In the genomic region with DNA sequence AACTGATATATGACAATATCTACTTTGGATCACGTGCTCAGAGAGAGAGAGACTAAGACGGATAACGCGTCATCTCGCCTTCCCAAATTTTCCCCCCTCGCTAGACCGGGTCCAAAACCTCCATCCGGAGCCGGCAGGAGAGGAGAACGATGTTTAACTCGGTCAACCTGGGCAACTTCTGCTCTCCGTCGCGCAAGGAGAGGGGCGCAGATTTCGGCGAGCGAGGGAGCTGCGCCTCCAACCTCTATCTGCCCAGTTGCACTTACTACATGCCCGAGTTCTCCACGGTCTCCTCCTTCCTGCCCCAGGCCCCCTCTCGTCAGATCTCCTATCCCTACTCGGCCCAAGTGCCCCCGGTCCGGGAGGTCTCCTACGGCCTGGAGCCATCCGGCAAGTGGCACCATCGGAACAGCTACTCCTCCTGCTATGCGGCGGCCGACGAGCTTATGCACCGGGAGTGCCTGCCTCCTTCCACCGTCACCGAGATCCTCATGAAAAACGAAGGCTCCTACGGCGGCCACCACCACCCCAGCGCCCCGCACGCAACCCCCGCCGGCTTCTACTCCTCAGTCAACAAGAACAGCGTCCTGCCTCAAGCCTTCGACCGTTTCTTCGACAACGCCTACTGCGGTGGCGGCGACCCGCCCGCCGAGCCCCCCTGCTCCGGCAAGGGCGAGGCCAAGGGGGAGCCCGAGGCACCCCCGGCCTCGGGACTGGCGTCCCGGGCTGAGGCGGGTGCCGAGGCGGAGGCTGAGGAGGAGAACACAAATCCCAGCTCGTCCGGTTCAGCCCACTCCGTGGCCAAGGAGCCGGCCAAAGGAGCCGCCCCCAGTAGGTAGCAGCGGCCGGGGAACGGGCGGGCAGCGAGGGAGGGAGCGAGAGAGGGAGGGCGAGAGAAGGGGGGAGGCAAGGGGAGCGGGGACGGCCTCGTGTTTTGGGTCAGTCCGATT, we compare ENCODE assay signal across 10 cellular contexts. TPM values are rescaled to one million over a fixed set of nuclear protein-coding genes. Genes with fewer than 3 reads are reported as not detected.
DNase-seq lines count a peak whose midpoint lies in the region; ATAC-seq and TF ChIP-seq lines count a peak whose summit lies in the region.
"Had no signal": no experiment of that assay in that cellular context is flagged by ENCODE, and none has a peak within 500 bp of the region (broad histone marks: within the 10 kb centered on the region; RNA-seq: fewer than 3 reads in every experiment).

A gene (plus strand): TSS at position 34 of the 950 bp plus-strand sequence. CDS start 116 bp downstream, at position 150.

- no peaks in the 10 kb centered on the region for H3K9me3 Mint-ChIP-seq in activated T-cell treated with anti-CD3 and anti-CD28 coated beads, Interleukin-2, amount 50 U/mL, for 72 hours
- H3K9me3 Mint-ChIP-seq in immature natural killer cell: peaks cover 0 to 13% (median 0%) of the 10 kb centered on the region in 6 donors

- no peaks in the 10 kb centered on the region for H3K36me3 ChIP-seq in thoracic aorta

- H3K4me3 Mint-ChIP-seq in activated T-cell treated with anti-CD3 and anti-CD28 coated beads, Interleukin-2, amount 50 U/mL, for 72 hours: peak within 1 kb of the TSS; percentile 72 to 76
- H3K4me3 Mint-ChIP-seq in T-helper 17 cell: peak within 1 kb of the TSS; percentile 82
- H3K4me3 Mint-ChIP-seq in immature natural killer cell: peak within 1 kb of the TSS; percentile 73 to 85 (median 80)

- peak within 1 kb of the TSS; percentile 63 for H3K4me3 ChIP-seq in thoracic aorta

- no peak for DNase-seq in activated T-cell treated with anti-CD3 and anti-CD28 coated beads, Interleukin-2, amount 50 U/mL, for 72 hours
- DNase-seq in activated T-cell treated with anti-CD3 and anti-CD28 coated beads, Interleukin-2, amount 50 U/mL, for 48 hours: no peak
- DNase-seq in T-helper 17 cell (no peak), immature natural killer cell (no peak), thoracic aorta (ENCODE audit: low spot score) (no peak), MV-4-11 (lab: John Stamatoyannopoulos, UW) (no peak), medulla oblongata (ENCODE audit: extremely low spot score) (no peak)
- DNase-seq: COR-L47 had no signal

- H3K27me3 ChIP-seq in thoracic aorta (replicated peaks; ENCODE audit: insufficient read depth): peaks cover 58% of the 10 kb centered on the region

- H3K36me3 Mint-ChIP-seq in activated T-cell treated with anti-CD3 and anti-CD28 coated beads, Interleukin-2, amount 50 U/mL, for 72 hours (ENCODE audit: insufficient read depth in 2 of 2): peaks cover 3% of the 10 kb centered on the region in 2 donors
- H3K36me3 Mint-ChIP-seq in T-helper 17 cell (ENCODE audit: low read depth) (no peaks in the 10 kb centered on the region), immature natural killer cell (no peaks in the 10 kb centered on the region)

- no peak within 1 kb of the TSS for H3K27ac ChIP-seq in thoracic aorta

- peaks cover 16 to 24% of the 10 kb centered on the region in 2 donors for H3K4me1 ChIP-seq in thoracic aorta (ENCODE audit: control insufficient read depth in 1 of 2, low read depth in 2 of 2)

- H3K4me1 Mint-ChIP-seq in activated T-cell treated with anti-CD3 and anti-CD28 coated beads, Interleukin-2, amount 50 U/mL, for 72 hours (ENCODE audit: low read depth): peaks cover 17% of the 10 kb centered on the region
- peaks cover 5% of the 10 kb centered on the region for H3K4me1 Mint-ChIP-seq in T-helper 17 cell
- H3K4me1 Mint-ChIP-seq in immature natural killer cell: peaks cover 24 to 43% of the 10 kb centered on the region in 2 donors

- no peaks in the 10 kb centered on the region for H3K9me3 ChIP-seq in T-helper 17 cell (ENCODE audit: control insufficient read depth, low read length, poor library complexity, severe bottlenecking)
- H3K9me3 ChIP-seq in thoracic aorta: no peaks in the 10 kb centered on the region

- TF ChIP-seq CTCF in thoracic aorta (IDR thresholded peaks at IDR 0.05): no peak

- no peak for ATAC-seq in activated T-cell treated with anti-CD3 and anti-CD28 coated beads, Interleukin-2, amount 50 U/mL, for 72 hours (replicated peaks in 1 of 2)
- ATAC-seq in T-helper 17 cell (no peak), thoracic aorta (ENCODE audit: insufficient number of reproducible peaks, low FRiP score, low read depth) (no peak), GM18907 (IDR thresholded peaks at IDR 0.05; ENCODE audit: unreplicated experiment) (no peak)

- H3K27ac Mint-ChIP-seq in activated T-cell treated with anti-CD3 and anti-CD28 coated beads, Interleukin-2, amount 50 U/mL, for 72 hours: peak within 1 kb of the TSS; percentile 75
- peak within 1 kb of the TSS; percentile 82 for H3K27ac Mint-ChIP-seq in T-helper 17 cell
- peak within 1 kb of the TSS in 2 of 6 donors; percentile 37 to 67 for H3K27ac Mint-ChIP-seq in immature natural killer cell

- peaks cover 85% of the 10 kb centered on the region for H3K27me3 Mint-ChIP-seq in activated T-cell treated with anti-CD3 and anti-CD28 coated beads, Interleukin-2, amount 50 U/mL, for 72 hours (ENCODE audit: low read depth)
- H3K27me3 Mint-ChIP-seq in T-helper 17 cell: peaks cover 81% of the 10 kb centered on the region
- peaks cover 69 to 75% (median 71%) of the 10 kb centered on the region in 3 donors for H3K27me3 Mint-ChIP-seq in immature natural killer cell (ENCODE audit: low read depth in 3 of 3)

RNA-seq across cellular contexts. Expression of the gene that starts here (rescaled TPM):
- total RNA-seq in activated T-cell treated with anti-CD3 and anti-CD28 coated beads, Interleukin-2, amount 50 U/mL, for 72 hours: not detected
- total RNA-seq in T-helper 17 cell (not detected), thoracic aorta (not detected)
- not detected for polyA plus RNA-seq in immature natural killer cell
- total RNA-seq: pulmonary artery endothelial cell had no signal
